ENCODE assay signal across 21 cellular contexts in genomic region chr16:56780646-56781045, GRCh38. TPM values are rescaled to one million over a fixed set of nuclear protein-coding genes. Genes with fewer than 3 reads are reported as not detected.
DNase-seq lines count a peak whose midpoint lies in the region; ATAC-seq, FAIRE-seq and TF ChIP-seq lines count a peak whose summit lies in the region.
"Had no signal": no experiment of that assay in that cellular context is flagged by ENCODE, and none has a peak within 500 bp of the region (broad histone marks: within the 10 kb centered on the region; RNA-seq: fewer than 3 reads in every experiment).

No MANE protein-coding gene starts in this region.

- H3K9me2 ChIP-seq in neural cell (ENCODE audit: insufficient read depth, low read length) = no peaks in the 10 kb centered on the region

- no peaks in the 10 kb centered on the region for H3K9me3 Mint-ChIP-seq in activated CD8-positive, alpha-beta memory T cell treated with anti-CD3 and anti-CD28 coated beads, Interleukin-2, amount 10 ng/mL, durations not matched to agents 7 days and 5 days (ENCODE audit: low read depth)
- H3K9me3 Mint-ChIP-seq: activated naive CD4-positive, alpha-beta T cell treated with anti-CD3 and anti-CD28 coated beads for 36 hours had no signal

- peak overlapping the region; percentile 2 for H3K4me3 Mint-ChIP-seq in activated CD8-positive, alpha-beta memory T cell treated with anti-CD3 and anti-CD28 coated beads, Interleukin-2, amount 10 ng/mL, durations not matched to agents 7 days and 5 days
- H3K4me3 Mint-ChIP-seq: activated CD4-positive, alpha-beta T cell treated with anti-CD3 and anti-CD28 coated beads for 36 hours; activated naive CD4-positive, alpha-beta T cell treated with anti-CD3 and anti-CD28 coated beads for 36 hours had no signal

- WGBS in K562 (ENCODE audit: insufficient coverage, low coverage, missing lambda C conversion rate) = 60% methylated on average over 3 of the region's 3 CpGs

- intact Hi-C loops in K562 (cut with micrococcal nuclease) = loop anchor here (10.0 kb wide), 1 partner anchor 206 kb away; no protein-coding TSS in a partner anchor

- peaks cover 2% of the 10 kb centered on the region; the same call in 2 of the 3 replicates for H3K36me3 ChIP-seq in K562 (ENCODE audit: control insufficient read depth, insufficient read depth, low read length)
- H3K36me3 ChIP-seq in neural cell (ENCODE audit: insufficient read depth, low read length) = no peaks in the 10 kb centered on the region
- H3K36me3 ChIP-seq: left ventricle myocardium inferior, thyroid gland had no signal

- CTCF ChIA-PET in activated CD8-positive, alpha-beta memory T cell treated with anti-CD3 and anti-CD28 coated beads, Interleukin-2, amount 10 ng/mL, durations not matched to agents 7 days and 5 days (lab: Charles Lee) = interaction anchor here (0.8 to 2.8 kb wide), 6 partner anchors 9 to 204 kb away, joined by 3 to 9 read pairs (median 4); no protein-coding TSS in a partner anchor
- CTCF ChIA-PET in K562 (lab: Yijun Ruan, JAX; ENCODE audit: low intra/inter-chr PET ratio) = no interaction called here

- TF ChIP-seq POLR2A in K562 (conservative IDR thresholded peaks at IDR 0.05) = no peak

- no peaks in the 10 kb centered on the region for H3K9me1 ChIP-seq in K562 (ENCODE audit: control insufficient read depth, insufficient read depth, low read length)

- H3K4me2 ChIP-seq in K562 (ENCODE audit: insufficient read depth, low read length) (no peak overlapping the region), neural cell (ENCODE audit: low read length) (peak overlapping the region; percentile 42)

- H3K27me3 ChIP-seq in K562 (ENCODE audit: control insufficient read depth in 2 of 2, insufficient read depth in 2 of 2, low read length in 2 of 2) = no peaks in the 10 kb centered on the region
- no peaks in the 10 kb centered on the region for H3K27me3 ChIP-seq in neural cell (ENCODE audit: insufficient read depth, low read depth, low read length)
- H3K27me3 ChIP-seq: thyroid gland had no signal

- no peak for FAIRE-seq in K562 (lab: Jason Lieb, UNC)
- FAIRE-seq: GM12891, GM19239 had no signal

- BruUV-seq in K562 (replicated peaks; lab: Mats Ljungman, UMichigan) = no TSS peak

- no peak overlapping the region for H3K4me3 ChIP-seq in K562
- H3K4me3 ChIP-seq in neural cell (ENCODE audit: low read length) = peak overlapping the region; percentile 71
- H3K4me3 ChIP-seq: left ventricle myocardium inferior, thyroid gland had no signal

- no peaks in the 10 kb centered on the region; the same call in 1 of the 2 replicates for H4K20me1 ChIP-seq in K562 (replicated peaks; ENCODE audit: control insufficient read depth, insufficient read depth, low read length)
- no peaks in the 10 kb centered on the region for H4K20me1 ChIP-seq in neural cell (ENCODE audit: insufficient read depth)

- in situ Hi-C loops in K562 (cut with MboI) = no loop called here

- H3K27ac Mint-ChIP-seq in activated CD8-positive, alpha-beta memory T cell treated with anti-CD3 and anti-CD28 coated beads, Interleukin-2, amount 10 ng/mL, durations not matched to agents 7 days and 5 days = no peak overlapping the region
- H3K27ac Mint-ChIP-seq: activated CD4-positive, alpha-beta T cell treated with anti-CD3 and anti-CD28 coated beads for 36 hours; activated naive CD4-positive, alpha-beta T cell treated with anti-CD3 and anti-CD28 coated beads for 36 hours; progenitor cell of endocrine pancreas had no signal

- no peak overlapping the region for H3K27ac ChIP-seq in K562 (ENCODE audit: extremely low read depth, low read depth, low read length)
- H3K27ac ChIP-seq in neural cell (ENCODE audit: low read length) = peak overlapping the region; percentile 92
- H3K27ac ChIP-seq: left ventricle myocardium inferior, thyroid gland had no signal

- TF ChIP-seq EP300 in K562 (IDR thresholded peaks at IDR 0.05; ENCODE audit: low read length) (no peak), neural cell (conservative IDR thresholded peaks at IDR 0.05; ENCODE audit: poor library complexity, severe bottlenecking) (no peak)

- no peaks in the 10 kb centered on the region for H3K9me3 ChIP-seq in K562 (replicated peaks; ENCODE audit: control insufficient read depth, insufficient read depth, low read depth, low read length)
- no peaks in the 10 kb centered on the region for H3K9me3 ChIP-seq in neural cell (ENCODE audit: low read length)
- H3K9me3 ChIP-seq: left ventricle myocardium inferior, thyroid gland had no signal

- DNase-seq in activated CD8-positive, alpha-beta memory T cell treated with anti-CD3 and anti-CD28 coated beads, Interleukin-2, amount 10 ng/mL, durations not matched to agents 7 days and 5 days = peak; percentile 67
- no peak for DNase-seq in activated CD8-positive, alpha-beta memory T cell treated with anti-CD3 and anti-CD28 coated beads for 24 hours
- DNase-seq in NCI-H69 (lab: John Stamatoyannopoulos, UW) (peak; percentile 13), K562 (ENCODE audit: extremely low read depth in 1 of 4, low spot score in 3 of 4) (no peak), A172 (ENCODE audit: low spot score) (no peak), NCI-H748 treated with DMSO at 0.1 percent for 48 hours (lab: John Stamatoyannopoulos, UW) (no peak)
- DNase-seq: activated CD4-positive, alpha-beta T cell treated with anti-CD3 and anti-CD28 coated beads for 36 hours; activated naive CD4-positive, alpha-beta T cell treated with anti-CD3 and anti-CD28 coated beads for 36 hours; activated T-cell treated with anti-CD3 and anti-CD28 coated beads for 4 hours; head of caudate nucleus; IMR-90; left ventricle myocardium inferior; NCI-H1092 treated with DMSO at 0.1 percent for 48 hours; NCI-H2081; NCI-H446; thyroid gland had no signal

- POLR2A ChIA-PET in K562 (lab: Yijun Ruan, JAX) = interaction anchor here (1.4 kb wide), 1 partner anchor 13 kb away, joined by 3 read pairs; no protein-coding TSS in a partner anchor

- H3K79me2 ChIP-seq in K562 (ENCODE audit: control insufficient read depth, insufficient read depth, low read length) (peaks cover 20% of the 10 kb centered on the region), neural cell (replicated peaks; ENCODE audit: insufficient read depth, low read length) (peaks cover 35% of the 10 kb centered on the region)

- peaks cover 3% of the 10 kb centered on the region for H3K27me3 Mint-ChIP-seq in activated CD8-positive, alpha-beta memory T cell treated with anti-CD3 and anti-CD28 coated beads, Interleukin-2, amount 10 ng/mL, durations not matched to agents 7 days and 5 days
- H3K27me3 Mint-ChIP-seq: activated CD4-positive, alpha-beta T cell treated with anti-CD3 and anti-CD28 coated beads for 36 hours; progenitor cell of endocrine pancreas had no signal

- no peak overlapping the region for H3K9ac ChIP-seq in K562 (ENCODE audit: insufficient read depth in 1 of 2, low read depth in 2 of 2, low read length in 2 of 2)
- H3K9ac ChIP-seq in neural cell (ENCODE audit: low read length) = peak overlapping the region; percentile 73

- no peak for TF ChIP-seq CTCF in K562 (IDR thresholded peaks at IDR 0.05 in 2 of 3, conservative IDR thresholded peaks at IDR 0.05 in 1 of 3; ENCODE audit: insufficient read depth in 2 of 3, low read depth in 1 of 3, low read length in 3 of 3)
- no peak for TF ChIP-seq CTCF in neural cell (IDR thresholded peaks at IDR 0.05; ENCODE audit: poor library complexity, severe bottlenecking)

- no peaks in the 10 kb centered on the region for H3K4me1 ChIP-seq in K562 (replicated peaks in 1 of 2; ENCODE audit: control insufficient read depth in 2 of 2, insufficient read depth in 2 of 2, low read length in 2 of 2)

- TF ChIP-seq RAD21 in K562 (CRISPR knock-in tag; conservative IDR thresholded peaks at IDR 0.05 in 1 of 2, IDR thresholded peaks at IDR 0.05 in 1 of 2) (no peak), neural cell (conservative IDR thresholded peaks at IDR 0.05) (no peak)

- H2AFZ ChIP-seq in K562 (ENCODE audit: low read depth, low read length) (no peak overlapping the region), neural cell (ENCODE audit: low read depth, low read length) (no peak overlapping the region)

- peaks cover 39% of the 10 kb centered on the region for H3K4me1 Mint-ChIP-seq in activated CD8-positive, alpha-beta memory T cell treated with anti-CD3 and anti-CD28 coated beads, Interleukin-2, amount 10 ng/mL, durations not matched to agents 7 days and 5 days

- ATAC-seq in activated CD8-positive, alpha-beta memory T cell treated with anti-CD3 and anti-CD28 coated beads, Interleukin-2, amount 10 ng/mL, durations not matched to agents 7 days and 5 days = peak; percentile 87
- no peak for ATAC-seq in K562
- ATAC-seq in HG02981 (IDR thresholded peaks at IDR 0.05; ENCODE audit: unreplicated experiment) = no peak
- ATAC-seq: activated CD4-positive, alpha-beta T cell treated with anti-CD3 and anti-CD28 coated beads for 36 hours had no signal

- H3F3A ChIP-seq in neural cell (ENCODE audit: insufficient read depth, low read length, poor library complexity, severe bottlenecking) = peaks cover 8% of the 10 kb centered on the region

- H3K36me3 Mint-ChIP-seq in activated CD8-positive, alpha-beta memory T cell treated with anti-CD3 and anti-CD28 coated beads, Interleukin-2, amount 10 ng/mL, durations not matched to agents 7 days and 5 days = no peaks in the 10 kb centered on the region

TF ChIP-seq in neural cell, 6 proteins besides CTCF, POLR2A, EP300 and RAD21 (continues in another document):
- no peak for TF ChIP-seq TAF1 (IDR thresholded peaks at IDR 0.05; ENCODE audit: low read depth)

RNA-seq across cellular contexts. Expression of gene NUP93, which starts 50.7 kb away (rescaled TPM):
- 100 to 1,000 TPM; 126 to 129 TPM for total RNA-seq in activated CD8-positive, alpha-beta memory T cell treated with anti-CD3 and anti-CD28 coated beads, Interleukin-2, amount 10 ng/mL, durations not matched to agents 7 days and 5 days
- total RNA-seq in K562 (2011; cell fraction: chromatin; rRNA removed; ENCODE audit: low replicate concordance) = 173 and 180 TPM in 2 replicates
- 70.0 and 74.1 TPM in 2 replicates for total RNA-seq in K562 (2011; cell fraction: nucleolus; rRNA removed)
- 117 and 128 TPM in 2 replicates for total RNA-seq in K562 (2011; cell fraction: nucleoplasm; rRNA removed)
- 111 and 129 TPM in 2 replicates for total RNA-seq in K562 (2014; rRNA removed)
- 117 and 122 TPM in 2 replicates for total RNA-seq in K562 (2014; rRNA removed; fragmentation: Illumina TruSeq; extraction: Trizol)
- 136 and 137 TPM in 2 replicates for total RNA-seq in K562 (2015; rRNA removed; fragmentation: Illumina TruSeq; extraction: Trizol)
- total RNA-seq in K562 (2021) = 155 and 156 TPM in 2 replicates
- polyA plus RNA-seq in K562 (2011; rRNA removed) = 92.0 and 105 TPM in 2 replicates
- 118 and 127 TPM in 2 replicates for polyA plus RNA-seq in K562 (2011; cell fraction: cytosol; rRNA removed)
- 172 and 196 TPM in 2 replicates for polyA plus RNA-seq in K562 (2011; cell fraction: nucleus; rRNA removed)
- 76.2 and 104 TPM in 2 replicates for polyA plus RNA-seq in K562 (2012)
- polyA plus RNA-seq in K562 (2014; fragmentation: Illumina TruSeq; extraction: Trizol) = 114 and 121 TPM in 2 replicates
- 100 to 1,000 TPM; 111 to 162 TPM for polyA plus RNA-seq in K562 (2014; fragmentation: Nextera tagmentation; extraction: Ambion mirVana)
- 88.4 and 101 TPM in 2 replicates for polyA plus RNA-seq in K562 (2014; rRNA removed)
- 128 and 161 TPM in 2 replicates for polyA minus RNA-seq in K562 (2011; rRNA and poly(A)+ RNA removed)
- polyA minus RNA-seq in K562 (2011; cell fraction: cytosol; rRNA and poly(A)+ RNA removed) = 112 and 141 TPM in 2 replicates
- polyA minus RNA-seq in K562 (2011; cell fraction: nucleus; rRNA and poly(A)+ RNA removed) = 49.4 and 65.2 TPM in 2 replicates
- polyA plus RNA-seq in neural cell = 237 and 264 TPM in 2 replicates
- polyA minus RNA-seq in neural cell = 328 and 335 TPM in 2 replicates
- 134 and 139 TPM in 2 replicates for total RNA-seq in A172 (2014; rRNA removed; shearing (Covaris generic))

Comparison
In these comparisons a context has a peak if more than half of its experiments do, and no peak if none do; other contexts are left out.
1. DNase-seq: peak in activated CD8-positive, alpha-beta memory T cell treated with anti-CD3 and anti-CD28 coated beads, Interleukin-2, amount 10 ng/mL, durations not matched to agents 7 days and 5 days (single experiment) and NCI-H69 (single experiment); none in activated CD8-positive, alpha-beta memory T cell treated with anti-CD3 and anti-CD28 coated beads for 24 hours (single experiment), K562 (0 of 4), A172 (single experiment) and NCI-H748 treated with DMSO at 0.1 percent for 48 hours (single experiment).